Comparison of ENCODE assay signal across 8 cellular contexts in genomic region chr5:50969207-50970145, GRCh38.
A peak's percentile ranks its signal among the peaks of the same experiment; 100 is the strongest.
DNase-seq lines count a peak whose midpoint lies in the region; ATAC-seq and TF ChIP-seq lines count a peak whose summit lies in the region.

No MANE protein-coding gene starts in this region.

- H3K27ac ChIP-seq in H9 (ENCODE audit: insufficient read length, low read depth, low read length) (no peak overlapping the region), SK-N-SH (ENCODE audit: low read depth in 2 of 2, low read length in 1 of 2) (peak overlapping the region in 1 of 2 experiments; percentile 84; a peak in 2 of 4 replicates)
- H3K27ac ChIP-seq in effector memory CD4-positive, alpha-beta T cell (ENCODE audit: insufficient read depth, low read length, poor library complexity, severe bottlenecking) = no peak overlapping the region

- peak overlapping the region; percentile 62 to 81 for H3K4me3 Mint-ChIP-seq in H9

- H3K9me2 ChIP-seq in SK-N-SH = no peaks in the 10 kb centered on the region

- H2BK5ac ChIP-seq in H9 (ENCODE audit: insufficient read length, low read length) = no peak overlapping the region

- H3K4ac ChIP-seq in H9 (ENCODE audit: low read depth, low read length) = no peak overlapping the region

- no peaks in the 10 kb centered on the region for H3K36me3 Mint-ChIP-seq in H9 (ENCODE audit: insufficient read depth in 1 of 3, low read depth in 3 of 3)
- peaks cover 16 to 18% of the 10 kb centered on the region in 2 donors for H3K36me3 Mint-ChIP-seq in activated naive CD4-positive, alpha-beta T cell treated with anti-CD3 and anti-CD28 coated beads, Interleukin-2, amount 50 U/mL, for 72 hours

- no peak overlapping the region for H4K5ac ChIP-seq in H9 (ENCODE audit: insufficient read length, low read depth, low read length)

- H4K91ac ChIP-seq in H9 (ENCODE audit: insufficient read length, low read depth, low read length) = no peak overlapping the region

- H3K9ac ChIP-seq in H9 (ENCODE audit: extremely low read depth, insufficient read length, low read length) (no peak overlapping the region), SK-N-SH (0 out of 2 replicates have a peak overlapping the region, but pooled peaks have one; percentile 5), iPS-15b (ENCODE audit: low read depth, low read length) (no peak overlapping the region), skeletal muscle satellite cell (ENCODE audit: low read depth, low read length) (no peak overlapping the region)

- DNase-seq in H9 = peak; percentile 50
- peak; percentile 80 for DNase-seq in SK-N-SH
- DNase-seq in NCI-H2171 treated with DMSO at 0.1 percent for 48 hours (lab: John Stamatoyannopoulos, UW) = no peak
- DNase-seq in effector memory CD4-positive, alpha-beta T cell = no peak
- DNase-seq in activated naive CD4-positive, alpha-beta T cell treated with anti-CD3 and anti-CD28 coated beads, Interleukin-2, amount 50 U/mL, for 72 hours (ENCODE audit: low spot score in 2 of 2) = no peak
- no peak for DNase-seq in OCI-M1 (lab: John Stamatoyannopoulos, UW)

- H3K4me3 ChIP-seq in SK-N-SH (ENCODE audit: low read depth in 2 of 2, low read length in 1 of 2) (peak overlapping the region; percentile 53 to 58), iPS-15b (ENCODE audit: low read depth, low read length) (peak overlapping the region; percentile 60), skeletal muscle satellite cell (ENCODE audit: low read length) (peak overlapping the region; percentile 47)
- no peak overlapping the region for H3K4me3 ChIP-seq in effector memory CD4-positive, alpha-beta T cell (ENCODE audit: insufficient read depth, low read depth, low read length, poor library complexity, severe bottlenecking)

- no peak for TF ChIP-seq RAD21 in SK-N-SH (IDR thresholded peaks at IDR 0.05; ENCODE audit: low read length)

- no peak overlapping the region for H3T11ph ChIP-seq in H9 (ENCODE audit: low read length)

- H2AFZ ChIP-seq in H9 (ENCODE audit: low read length) (no peak overlapping the region), SK-N-SH (ENCODE audit: low read depth) (peak overlapping the region; percentile 83)

- TF ChIP-seq CTCF in H9 (conservative IDR thresholded peaks at IDR 0.05) = no peak
- TF ChIP-seq CTCF in SK-N-SH (IDR thresholded peaks at IDR 0.05) = no peak

- POLR2A ChIA-PET in SK-N-SH (lab: Yijun Ruan, JAX) = interaction anchor here (1.1 to 11.4 kb wide), 7 partner anchors 213 to 1029 kb away, joined by 3 to 437 read pairs (median 4); partner anchors contain the start of gene ISL1

- H3K27ac Mint-ChIP-seq in H9 = no peak overlapping the region; a peak in 1 of 7 replicates
- peak overlapping the region in 1 of 2 donors; percentile 61 for H3K27ac Mint-ChIP-seq in activated naive CD4-positive, alpha-beta T cell treated with anti-CD3 and anti-CD28 coated beads, Interleukin-2, amount 50 U/mL, for 72 hours

- peaks cover 66% of the 10 kb centered on the region for H3K27me3 ChIP-seq in H9 (ENCODE audit: insufficient read depth, low read length)
- peaks cover 53% of the 10 kb centered on the region for H3K27me3 ChIP-seq in SK-N-SH (ENCODE audit: insufficient read depth)
- H3K27me3 ChIP-seq in iPS-15b (ENCODE audit: control insufficient read depth, insufficient read depth, low read length) = peaks cover 66% of the 10 kb centered on the region
- peaks cover 68% of the 10 kb centered on the region for H3K27me3 ChIP-seq in skeletal muscle satellite cell (ENCODE audit: control insufficient read depth, insufficient read depth, low read length)
- peaks cover 51% of the 10 kb centered on the region for H3K27me3 ChIP-seq in effector memory CD4-positive, alpha-beta T cell (replicated peaks; ENCODE audit: control insufficient read depth, insufficient read depth, low read length, poor library complexity, severe bottlenecking)

- no peaks in the 10 kb centered on the region for H3F3A ChIP-seq in SK-N-SH (replicated peaks; ENCODE audit: insufficient read depth)

- no peaks in the 10 kb centered on the region for H4K20me1 ChIP-seq in H9 (ENCODE audit: control insufficient read depth, insufficient read depth, insufficient read length)
- no peaks in the 10 kb centered on the region for H4K20me1 ChIP-seq in SK-N-SH (ENCODE audit: insufficient read depth)

- no peak for TF ChIP-seq EP300 in SK-N-SH (IDR thresholded peaks at IDR 0.05; ENCODE audit: borderline replicate concordance in 1 of 2, low read depth in 1 of 2, low read length in 1 of 2)

- no CpG with 5 or more reads among the region's 64 CpGs for WGBS in H9 (ENCODE audit: extremely low coverage, insufficient read length, low lambda C conversion rate)
- 6% methylated on average over 51 of the region's 64 CpGs for WGBS in SK-N-SH (ENCODE audit: low lambda C conversion rate)

- H4K8ac ChIP-seq in H9 (replicated peaks; ENCODE audit: insufficient read length, low read depth, low read length) = no peak overlapping the region

- no peak overlapping the region for H2AK5ac ChIP-seq in H9 (ENCODE audit: insufficient read length, low read length)

- H3K9me3 ChIP-seq in H9 (ENCODE audit: control insufficient read depth, low read depth, low read length) = no peaks in the 10 kb centered on the region
- H3K9me3 ChIP-seq in SK-N-SH = no peaks in the 10 kb centered on the region
- H3K9me3 ChIP-seq in iPS-15b (ENCODE audit: control insufficient read depth, insufficient read depth, low read length) = no peaks in the 10 kb centered on the region
- no peaks in the 10 kb centered on the region for H3K9me3 ChIP-seq in skeletal muscle satellite cell (replicated peaks; ENCODE audit: low read length)
- H3K9me3 ChIP-seq in effector memory CD4-positive, alpha-beta T cell (ENCODE audit: control insufficient read depth, low read length) = no peaks in the 10 kb centered on the region

- H3K4me2 ChIP-seq in H9 (ENCODE audit: insufficient read depth, insufficient read length, low read length) (peak overlapping the region; percentile 72), SK-N-SH (peak overlapping the region; percentile 80), skeletal muscle satellite cell (ENCODE audit: low read length) (peak overlapping the region; percentile 67)

- no peaks in the 10 kb centered on the region for H3K79me2 ChIP-seq in H9 (ENCODE audit: insufficient read depth, low read length)
- H3K79me2 ChIP-seq in SK-N-SH (ENCODE audit: insufficient read depth) = no peaks in the 10 kb centered on the region

- no peaks in the 10 kb centered on the region for H3K36me3 ChIP-seq in SK-N-SH (replicated peaks in 1 of 2; ENCODE audit: control insufficient read depth in 1 of 2, insufficient read depth in 2 of 2, low read length in 1 of 2)
- H3K36me3 ChIP-seq in iPS-15b (ENCODE audit: control insufficient read depth, insufficient read depth, low read length) = no peaks in the 10 kb centered on the region
- H3K36me3 ChIP-seq in skeletal muscle satellite cell (ENCODE audit: insufficient read depth, low read length) = no peaks in the 10 kb centered on the region
- no peaks in the 10 kb centered on the region for H3K36me3 ChIP-seq in effector memory CD4-positive, alpha-beta T cell (ENCODE audit: control insufficient read depth, insufficient read depth, low read length)

- no peak for ATAC-seq in activated naive CD4-positive, alpha-beta T cell treated with anti-CD3 and anti-CD28 coated beads, Interleukin-2, amount 50 U/mL, for 72 hours

- H3K27me3 Mint-ChIP-seq in H9 (ENCODE audit: low read depth) = peaks cover 96% of the 10 kb centered on the region

- CTCF ChIA-PET in SK-N-SH (lab: Yijun Ruan, JAX) = interaction anchor here (0.6 to 13.0 kb wide), 11 partner anchors 11 to 1591 kb away, joined by 3 to 303 read pairs (median 3); partner anchors contain the start of gene ISL1

- no peak overlapping the region for H3K18ac ChIP-seq in H9 (ENCODE audit: insufficient read length, low read depth, low read length)

- H3K23ac ChIP-seq in H9 (ENCODE audit: insufficient read length, low read depth, low read length) = no peak overlapping the region

- H3K4me1 Mint-ChIP-seq in H9 = peaks cover 47 to 55% of the 10 kb centered on the region in 2 experiments

- H3K56ac ChIP-seq in H9 (ENCODE audit: insufficient read length, low read depth, low read length) = no peak overlapping the region

- no peak overlapping the region for H2BK20ac ChIP-seq in H9 (ENCODE audit: low read depth, low read length, poor library complexity, severe bottlenecking)

- H3K23me2 ChIP-seq in H9 (ENCODE audit: insufficient read length, low read depth, low read length, poor library complexity, severe bottlenecking) = peaks cover 26% of the 10 kb centered on the region

- no peak overlapping the region for H2BK120ac ChIP-seq in H9 (ENCODE audit: low read depth, low read length, poor library complexity, severe bottlenecking)

- no peak overlapping the region for H2BK12ac ChIP-seq in H9 (ENCODE audit: insufficient read length, low read depth, low read length)

- no peak overlapping the region for H2BK15ac ChIP-seq in H9 (ENCODE audit: low read depth, low read length)

- H3K79me1 ChIP-seq in H9 (ENCODE audit: insufficient read depth, low read depth, low read length, poor library complexity, severe bottlenecking) = no peaks in the 10 kb centered on the region

- no peak overlapping the region for H3K14ac ChIP-seq in H9 (ENCODE audit: insufficient read depth, low read length)

- no peaks in the 10 kb centered on the region; a peak in 1 of 5 replicates for H3K9me3 Mint-ChIP-seq in H9
- H3K9me3 Mint-ChIP-seq in activated naive CD4-positive, alpha-beta T cell treated with anti-CD3 and anti-CD28 coated beads, Interleukin-2, amount 50 U/mL, for 72 hours = no peaks in the 10 kb centered on the region

- H3K4me1 ChIP-seq in H9 (ENCODE audit: insufficient read depth, low read length) = peaks cover 9% of the 10 kb centered on the region
- peaks cover 6 to 16% of the 10 kb centered on the region in 2 experiments; a peak in 3 of 4 replicates for H3K4me1 ChIP-seq in SK-N-SH (ENCODE audit: control insufficient read depth in 1 of 2, insufficient read depth in 2 of 2, low read depth in 1 of 2, low read length in 1 of 2)
- peaks cover 16% of the 10 kb centered on the region for H3K4me1 ChIP-seq in iPS-15b (ENCODE audit: control insufficient read depth, insufficient read depth, low read length)
- peaks cover 18% of the 10 kb centered on the region for H3K4me1 ChIP-seq in skeletal muscle satellite cell (ENCODE audit: control insufficient read depth, insufficient read depth, low read length)
- peaks cover 18% of the 10 kb centered on the region for H3K4me1 ChIP-seq in effector memory CD4-positive, alpha-beta T cell (ENCODE audit: control insufficient read depth, insufficient read depth, low read length, poor library complexity, severe bottlenecking)

TF ChIP-seq in SK-N-SH, 30 proteins besides CTCF, POLR2A, EP300 and RAD21 (continues in another document):
- no peak for TF ChIP-seq GABPA (IDR thresholded peaks at IDR 0.05; ENCODE audit: low read depth)
- no peak for TF ChIP-seq TCF12 (IDR thresholded peaks at IDR 0.05)
- 0 out of 2 replicates have a peak, but pooled peaks have one; percentile 49 for TF ChIP-seq MAX (IDR thresholded peaks at IDR 0.05; ENCODE audit: low read depth)
- TF ChIP-seq EZH2phosphoT487 (IDR thresholded peaks at IDR 0.05; ENCODE audit: borderline replicate concordance, low read depth) = no peak

Comparison
In these comparisons a context has a peak if more than half of its experiments do, and no peak if none do; other contexts are left out.
1. DNase-seq: peak in H9 (single experiment) and SK-N-SH (single experiment); none in NCI-H2171 treated with DMSO at 0.1 percent for 48 hours (single experiment), effector memory CD4-positive, alpha-beta T cell (0 of 3), activated naive CD4-positive, alpha-beta T cell treated with anti-CD3 and anti-CD28 coated beads, Interleukin-2, amount 50 U/mL, for 72 hours (0 of 2) and OCI-M1 (single experiment).
2. Peak in every context shown above with its lines, with median percentiles within 50 percentile points of each other: H3K4me2 ChIP-seq.